In the genomic region with DNA sequence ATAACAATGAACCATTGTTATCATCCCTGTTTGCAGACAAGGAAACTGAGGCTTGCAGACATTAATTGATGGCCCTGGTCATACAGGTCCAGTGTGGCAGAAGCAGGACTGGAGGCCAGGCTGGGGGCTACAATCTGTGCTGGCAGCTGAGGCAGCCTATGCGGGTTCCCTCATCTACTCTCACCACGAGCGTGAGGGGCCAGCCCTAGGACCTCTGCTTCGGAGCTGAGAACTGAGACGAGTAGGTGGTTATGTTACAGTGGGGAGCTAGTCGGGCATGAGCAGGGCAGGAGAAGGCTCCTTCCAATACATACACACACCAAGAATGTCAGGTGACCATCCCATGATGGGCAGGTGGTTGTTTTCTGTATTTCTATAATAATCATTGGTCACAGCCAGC, we compare ENCODE assay signal across 6 cellular contexts.
"Had no signal": no experiment of that assay in that cellular context is flagged by ENCODE, and none has a peak within 500 bp of the region (broad histone marks: within the 10 kb centered on the region; RNA-seq: fewer than 3 reads in every experiment).

No MANE protein-coding gene starts in this region.

- H3K4me3 ChIP-seq: GM23248, K562 had no signal

- DNase-seq: GM23248, GOT3, H7, HCEC 1CT, IMR-90 had no signal

- H3K27ac ChIP-seq: GM23248 had no signal

- H2AFZ ChIP-seq: GM23248 had no signal

- H3K9ac ChIP-seq: GM23248 had no signal
